ENCODE assay signal across 11 cellular contexts in genomic region chr9:18297532-18297872, GRCh38.
DNase-seq lines count a peak whose midpoint lies in the region; ATAC-seq, FAIRE-seq and TF ChIP-seq lines count a peak whose summit lies in the region.
"Had no signal": no experiment of that assay in that cellular context is flagged by ENCODE, and none has a peak within 500 bp of the region (broad histone marks: within the 10 kb centered on the region; RNA-seq: fewer than 3 reads in every experiment).

No MANE protein-coding gene starts in this region.

- no peak overlapping the region for H3K14ac ChIP-seq in H1 (ENCODE audit: insufficient read length)

- H3K9ac ChIP-seq in H1 (replicated peaks in 1 of 4; ENCODE audit: extremely low read depth in 1 of 4, low read depth in 3 of 4, low read length in 3 of 4) = no peak overlapping the region

- H3K56ac ChIP-seq in H1 (replicated peaks; ENCODE audit: insufficient read length, low read depth, low read length) = no peak overlapping the region

- H3K23ac ChIP-seq in H1 (ENCODE audit: insufficient read length) = no peak overlapping the region

- no peak overlapping the region for H2BK15ac ChIP-seq in H1 (ENCODE audit: low read length)

- CTCF ChIA-PET in H1 (lab: Charles Lee; ENCODE audit: partially characterized antibody) = interaction anchor here (0.7 to 1.3 kb wide), 10 partner anchors 12 to 140 kb away, joined by 3 to 7 read pairs (median 4); no protein-coding TSS in a partner anchor

- POLR2A ChIA-PET in H1 (lab: Charles Lee; ENCODE audit: partially characterized antibody) = no interaction called here

- H2AFZ ChIP-seq in H1 (ENCODE audit: low read length) = no peak overlapping the region

- FAIRE-seq in H1 (lab: Jason Lieb, UNC) = no peak
- FAIRE-seq: A204.1 had no signal

- no peaks in the 10 kb centered on the region for H3K27me3 ChIP-seq in H1 (replicated peaks in 1 of 4; ENCODE audit: control insufficient read depth in 3 of 4, extremely low read depth in 1 of 4, insufficient read depth in 3 of 4, low read length in 3 of 4)

- H3K9me3 ChIP-seq in H1 (ENCODE audit: insufficient read depth in 2 of 2, low read depth in 1 of 2, low read length in 1 of 2) = no peaks in the 10 kb centered on the region

- no peak overlapping the region for H2BK20ac ChIP-seq in H1 (ENCODE audit: low read length)

- H3K4me2 ChIP-seq in H1 (ENCODE audit: insufficient read depth in 1 of 2, low read depth in 2 of 2, low read length in 2 of 2) = no peak overlapping the region

- H3K4ac ChIP-seq in H1 (replicated peaks; ENCODE audit: insufficient read length, low read depth, low read length) = no peak overlapping the region

- H4K5ac ChIP-seq in H1 (ENCODE audit: insufficient read length, low read depth, low read length) = no peak overlapping the region

- no peak overlapping the region for H3K18ac ChIP-seq in H1 (ENCODE audit: extremely low read depth, low read length)

- ATAC-seq in HG02840 (IDR thresholded peaks at IDR 0.05; ENCODE audit: low FRiP score, unreplicated experiment) = no peak
- ATAC-seq: activated naive CD8-positive, alpha-beta T cell treated with anti-CD3 and anti-CD28 coated beads, Interleukin-2, amount 50 U/mL, for 24 hours had no signal

- no peaks in the 10 kb centered on the region for H3K4me1 ChIP-seq in H1 (replicated peaks in 1 of 4; ENCODE audit: control insufficient read depth in 3 of 4, insufficient read depth in 4 of 4, low read length in 3 of 4)

- no peak for TF ChIP-seq EP300 in H1 (IDR thresholded peaks at IDR 0.05; ENCODE audit: borderline replicate concordance in 1 of 2, low read depth in 2 of 2, low read length in 2 of 2)

- WGBS in H1 (ENCODE audit: extremely low coverage in 1 of 2, insufficient coverage in 1 of 2, insufficient read length in 1 of 2, insufficient replicate concordance in 2 of 2, low coverage in 1 of 2, low lambda C conversion rate in 2 of 2, missing lambda C conversion rate in 1 of 2), 2 experiments = 43% methylated on average over 5 of the region's 5 CpGs; no CpG with 5 or more reads in 1 of the 2 experiments

- H3K23me2 ChIP-seq in H1 (ENCODE audit: low read depth, low read length) = no peaks in the 10 kb centered on the region

- H3K79me1 ChIP-seq in H1 (ENCODE audit: low read depth, low read length) = no peaks in the 10 kb centered on the region

- no peaks in the 10 kb centered on the region for H4K20me1 ChIP-seq in H1 (replicated peaks in 1 of 2; ENCODE audit: control insufficient read depth in 1 of 2, insufficient read depth in 2 of 2, low read length in 2 of 2)

- no peak overlapping the region for H2BK120ac ChIP-seq in H1 (replicated peaks; ENCODE audit: low read depth, low read length)

- H2BK12ac ChIP-seq in H1 (ENCODE audit: low read depth, low read length) = no peak overlapping the region

- H3K4me3 ChIP-seq in H1 (ENCODE audit: extremely low read depth in 1 of 4, insufficient read depth in 2 of 4, low read depth in 3 of 4, low read length in 4 of 4) = no peak overlapping the region
- no peak overlapping the region for H3K4me3 ChIP-seq in retinal pigment epithelial cell (ENCODE audit: low read length)

- no peak overlapping the region for H2AK5ac ChIP-seq in H1 (ENCODE audit: low read depth, low read length)

- no peak overlapping the region for H4K91ac ChIP-seq in H1 (replicated peaks; ENCODE audit: insufficient read length, low read length)

- no peak overlapping the region for H4K8ac ChIP-seq in H1 (ENCODE audit: extremely low read depth, insufficient read depth, low read length)

- DNase-seq in NCI-H2227 (lab: John Stamatoyannopoulos, UW; ENCODE audit: unreplicated experiment) (peak; percentile 26), NCI-H2227 treated with DMSO at 0.1 percent for 48 hours (lab: John Stamatoyannopoulos, UW) (no peak), NCI-H2171 (lab: John Stamatoyannopoulos, UW) (peak; percentile 42), H1 (ENCODE audit: low read depth in 1 of 2, low spot score in 2 of 2) (peak in 1 of 2 experiments; percentile 34), retinal pigment epithelial cell (ENCODE audit: low read depth) (no peak), NK-92 (lab: John Stamatoyannopoulos, UW; ENCODE audit: unreplicated experiment) (no peak), putamen (ENCODE audit: low spot score) (no peak)
- DNase-seq: activated CD4-positive, alpha-beta T cell treated with anti-CD3 and anti-CD28 coated beads, Interleukin-2, amount 10 ng/mL, durations not matched to agents 7 days and 5 days; activated naive CD8-positive, alpha-beta T cell treated with anti-CD3 and anti-CD28 coated beads, Interleukin-2, amount 50 U/mL, for 24 hours had no signal

- no peaks in the 10 kb centered on the region for H3K36me3 ChIP-seq in H1 (ENCODE audit: control insufficient read depth in 2 of 4, insufficient read depth in 4 of 4, low read length in 3 of 4)

- no peaks in the 10 kb centered on the region for H3K79me2 ChIP-seq in H1 (ENCODE audit: control insufficient read depth in 1 of 2, insufficient read depth in 2 of 2, low read length in 2 of 2)

- TF ChIP-seq CTCF in H1 (IDR thresholded peaks at IDR 0.05; ENCODE audit: control extremely low read depth in 1 of 3, insufficient read depth in 1 of 3, low read depth in 1 of 3, low read length in 3 of 3) (peak; percentile 64 to 99 (median 82)), retinal pigment epithelial cell (conservative IDR thresholded peaks at IDR 0.05; ENCODE audit: low read depth, low read length) (peak; percentile 29)

- H2BK5ac ChIP-seq in H1 (ENCODE audit: low read depth, low read length) = no peak overlapping the region

- TF ChIP-seq RAD21 in H1 (IDR thresholded peaks at IDR 0.05 in 1 of 2, conservative IDR thresholded peaks at IDR 0.05 in 1 of 2; ENCODE audit: low read depth in 2 of 2, low read length in 2 of 2) = peak; percentile 41 to 63

- H3K27ac ChIP-seq in H1 (ENCODE audit: low read depth, low read length) = no peak overlapping the region

- no peak for TF ChIP-seq POLR2A in H1 (IDR thresholded peaks at IDR 0.05; ENCODE audit: control extremely low read depth in 1 of 2, low read depth in 2 of 2, low read length in 2 of 2)

TF ChIP-seq in H1, 55 proteins besides CTCF, POLR2A, EP300 and RAD21:
- TF ChIP-seq SP2 (IDR thresholded peaks at IDR 0.05; ENCODE audit: low read length) (no peak), KDM5A (IDR thresholded peaks at IDR 0.05; ENCODE audit: low read length) (no peak), ATF3 (IDR thresholded peaks at IDR 0.05; ENCODE audit: insufficient read depth, low read depth, low read length) (0 out of 2 replicates have a peak, but pooled peaks have one; percentile 19), TEAD4 (IDR thresholded peaks at IDR 0.05; ENCODE audit: low read depth, low read length) (peak; percentile 58; the same call in 1 of the 2 replicates)

Comparison
In these comparisons a context has a peak if more than half of its experiments do, and no peak if none do; other contexts are left out.
1. DNase-seq: peak in NCI-H2227 (single experiment) and NCI-H2171 (single experiment); none in NCI-H2227 treated with DMSO at 0.1 percent for 48 hours (single experiment), retinal pigment epithelial cell (single experiment), NK-92 (single experiment) and putamen (single experiment).